ENCODE assay signal across 35 cellular contexts in genomic region chr2:132391381-132391780, GRCh38. TPM values are rescaled to one million over a fixed set of nuclear protein-coding genes. Genes with fewer than 3 reads are reported as not detected.
"Had no signal": no experiment of that assay in that cellular context is flagged by ENCODE, and none has a peak within 500 bp of the region (broad histone marks: within the 10 kb centered on the region; RNA-seq: fewer than 3 reads in every experiment).

No MANE protein-coding gene starts in this region.

- H3K27me3 Mint-ChIP-seq: activated B cell treated with CpG ODN at 0.5 μM for 24 hours; activated CD4-positive, alpha-beta memory T cell treated with anti-CD3 and anti-CD28 coated beads for 36 hours; T-helper 17 cell had no signal

- H3K9ac ChIP-seq: SK-N-SH had no signal

- H3K4me3 ChIP-seq: adrenal gland, body of pancreas, breast epithelium, Peyer's patch, SJSA1 had no signal

- H3K9me2 ChIP-seq: SK-N-SH had no signal

- H3K4me1 ChIP-seq: adrenal gland, body of pancreas, breast epithelium, Peyer's patch, SJSA1 had no signal

- H3K36me3 ChIP-seq: adrenal gland, breast epithelium, Peyer's patch, SJSA1 had no signal

- H3K9me3 ChIP-seq: adrenal gland, body of pancreas, breast epithelium, Peyer's patch, SJSA1, SK-N-SH had no signal

- H3K27ac ChIP-seq: adrenal gland, body of pancreas, breast epithelium, Peyer's patch, SJSA1, VCaP had no signal

- DNase-seq: activated B cell treated with CpG ODN at 0.5 μM for 24 hours; activated CD4-positive, alpha-beta memory T cell treated with anti-CD3 and anti-CD28 coated beads for 36 hours; activated CD4-positive, alpha-beta T cell treated with anti-CD3 and anti-CD28 coated beads for 4 hours; activated CD4-positive, alpha-beta T cell treated with anti-CD3 and anti-CD28 coated beads, Interleukin-2, amount 50 U/mL, for 1 hour; activated CD4-positive, CD25-positive, alpha-beta regulatory T cell treated with anti-CD3 and anti-CD28 coated beads, Interleukin-2, amount 50 U/mL, for 72 hours; activated CD8-positive, alpha-beta memory T cell treated with anti-CD3 and anti-CD28 coated beads, Interleukin-2, amount 50 U/mL, for 4 hours; activated gamma-delta T cell treated with Interleukin-2 at 50 U/mL for 16 hours; activated naive CD4-positive, alpha-beta T cell treated with anti-CD3 and anti-CD28 coated beads for 36 hours; activated T-cell treated with anti-CD3 and anti-CD28 coated beads for 4 hours; activated T-cell treated with anti-CD3 and anti-CD28 coated beads, Interleukin-2, amount 50 U/mL, for 4 hours; adrenal gland; body of pancreas; MM.1S; MV-4-11; NCI-H1092; NCI-H1436 treated with DMSO at 0.1 percent for 48 hours; NCI-H1694 treated with DMSO at 0.1 percent for 48 hours; NCI-H2029; NCI-H510A; NCI-H526; NCI-H748 treated with DMSO at 0.1 percent for 48 hours; PC-3; Peyer's patch; RPMI8226; SHP77 treated with DMSO at 0.1 percent for 48 hours; SK-N-SH; T-cell; T-helper 17 cell; T-helper 9 cell had no signal

- H3K4me1 Mint-ChIP-seq: activated B cell treated with CpG ODN at 0.5 μM for 24 hours, T-cell, T-helper 17 cell had no signal

- H3K27ac Mint-ChIP-seq: activated B cell treated with CpG ODN at 0.5 μM for 24 hours; activated CD4-positive, alpha-beta memory T cell treated with anti-CD3 and anti-CD28 coated beads for 36 hours; activated naive CD4-positive, alpha-beta T cell treated with anti-CD3 and anti-CD28 coated beads for 36 hours; activated naive CD4-positive, alpha-beta T cell treated with anti-CD3 and anti-CD28 coated beads, Interleukin-2, amount 50 U/mL, for 72 hours; activated T-helper 1 cell treated with anti-CD3 and anti-CD28 coated beads, Interleukin-12 subunit alpha, Interleukin-12 subunit beta, Interleukin-2, Interleukin-4 antibody, amounts not matched to agents 30 ng/mL and 10 ng/mL and 1 ng/mL, durations not matched to agents 14 hours and 24 hours and 36 hours; T-cell; T-helper 17 cell had no signal

- ATAC-seq: activated naive CD4-positive, alpha-beta T cell treated with anti-CD3 and anti-CD28 coated beads, Interleukin-2, amount 50 U/mL, for 72 hours; activated T-cell treated with anti-CD3 and anti-CD28 coated beads, Interleukin-2, amount 50 U/mL, for 4 hours; body of pancreas; PC-3; T-cell; T-helper 17 cell had no signal

- H3K4me3 Mint-ChIP-seq: activated B cell treated with CpG ODN at 0.5 μM for 24 hours; activated CD4-positive, alpha-beta memory T cell treated with anti-CD3 and anti-CD28 coated beads for 36 hours; activated naive CD4-positive, alpha-beta T cell treated with anti-CD3 and anti-CD28 coated beads for 36 hours; activated T-cell treated with anti-CD3 and anti-CD28 coated beads, Interleukin-2, amount 50 U/mL, for 4 hours; activated T-helper 1 cell treated with anti-CD3 and anti-CD28 coated beads, Interleukin-12 subunit alpha, Interleukin-12 subunit beta, Interleukin-2, Interleukin-4 antibody, amounts not matched to agents 30 ng/mL and 10 ng/mL and 1 ng/mL, durations not matched to agents 14 hours and 24 hours and 36 hours; T-cell; T-helper 17 cell had no signal

- H3K36me3 Mint-ChIP-seq: activated CD4-positive, alpha-beta memory T cell treated with anti-CD3 and anti-CD28 coated beads for 36 hours; activated naive CD4-positive, alpha-beta T cell treated with anti-CD3 and anti-CD28 coated beads, Interleukin-2, amount 50 U/mL, for 72 hours; T-cell had no signal

- H3K4me2 ChIP-seq: SK-N-SH had no signal

- H3K9me3 Mint-ChIP-seq: activated CD4-positive, alpha-beta memory T cell treated with anti-CD3 and anti-CD28 coated beads for 36 hours; activated T-helper 1 cell treated with anti-CD3 and anti-CD28 coated beads, Interleukin-12 subunit alpha, Interleukin-12 subunit beta, Interleukin-2, Interleukin-4 antibody, amounts not matched to agents 30 ng/mL and 10 ng/mL and 1 ng/mL, durations not matched to agents 14 hours and 24 hours and 36 hours had no signal

- H3K27me3 ChIP-seq: adrenal gland, body of pancreas, breast epithelium, Peyer's patch had no signal

RNA-seq across cellular contexts. Expression of gene GPR39, which starts 25.2 kb away (rescaled TPM):
- total RNA-seq: activated B cell treated with CpG ODN at 0.5 μM for 24 hours; activated CD4-positive, alpha-beta memory T cell treated with anti-CD3 and anti-CD28 coated beads for 36 hours; activated naive CD4-positive, alpha-beta T cell treated with anti-CD3 and anti-CD28 coated beads for 36 hours; activated naive CD4-positive, alpha-beta T cell treated with anti-CD3 and anti-CD28 coated beads, Interleukin-2, amount 50 U/mL, for 72 hours; activated T-cell treated with anti-CD3 and anti-CD28 coated beads, Interleukin-2, amount 50 U/mL, for 4 hours; activated T-helper 1 cell treated with anti-CD3 and anti-CD28 coated beads, Interleukin-12 subunit alpha, Interleukin-12 subunit beta, Interleukin-2, Interleukin-4 antibody, amounts not matched to agents 30 ng/mL and 10 ng/mL and 1 ng/mL, durations not matched to agents 14 hours and 24 hours and 36 hours; cardiac septum; T-cell had no signal
